35 cellular contexts compared by ENCODE assay signal in genomic region chr21:31425158-31425557, GRCh38.
DNase-seq lines count a peak whose midpoint lies in the region; ATAC-seq and TF ChIP-seq lines count a peak whose summit lies in the region.
"Had no signal": no experiment of that assay in that cellular context is flagged by ENCODE, and none has a peak within 500 bp of the region (broad histone marks: within the 10 kb centered on the region; RNA-seq: fewer than 3 reads in every experiment).

No MANE protein-coding gene starts in this region.

- H2AFZ ChIP-seq in MM.1S (ENCODE audit: low read length): no peak overlapping the region

- ATAC-seq in WTC11 (peak; percentile 76), HG03139 (IDR thresholded peaks at IDR 0.05; ENCODE audit: unreplicated experiment) (no peak)
- ATAC-seq: activated CD8-positive, alpha-beta memory T cell treated with anti-CD3 and anti-CD28 coated beads, Interleukin-2, amount 10 ng/mL, durations not matched to agents 7 days and 5 days; activated T-cell treated with anti-CD3 and anti-CD28 coated beads, Interleukin-2, amount 50 U/mL, for 4 hours; foreskin keratinocyte; GM12878; psoas muscle; stimulated activated effector memory CD8-positive, alpha-beta T cell treated with anti-CD3 and anti-CD28 coated beads, Interleukin-12 subunit alpha, Interleukin-12 subunit beta, amount 100 ng/mL, for 72 hours had no signal

- H3F3A ChIP-seq in MM.1S (ENCODE audit: insufficient read depth, low read length): peaks cover 15% of the 10 kb centered on the region

- no peak overlapping the region for H3K4me3 ChIP-seq in H7 (ENCODE audit: insufficient read depth, low read depth, low read length)
- H3K4me3 ChIP-seq in MM.1S (ENCODE audit: low read length): no peak overlapping the region
- H3K4me3 ChIP-seq: ascending aorta, esophagus squamous epithelium, GM12878, HAP-1, left lung, psoas muscle, tibial nerve had no signal

- H3K4me1 ChIP-seq in MM.1S (ENCODE audit: low read length): peaks cover 14% of the 10 kb centered on the region
- H3K4me1 ChIP-seq: ascending aorta, foreskin keratinocyte, HAP-1, left lung, psoas muscle, tibial nerve had no signal

- TF ChIP-seq CTCF in WTC11 (IDR thresholded peaks at IDR 0.05) (no peak), progenitor cell of endocrine pancreas (IDR thresholded peaks at IDR 0.05; ENCODE audit: unreplicated experiment) (no peak), endothelial cell (IDR thresholded peaks at IDR 0.05; ENCODE audit: unreplicated experiment) (no peak), MM.1S (IDR thresholded peaks at IDR 0.05; ENCODE audit: low read length) (no peak)

- DNase-seq in H7 (peak; percentile 50), WTC11 (ENCODE audit: low spot score) (peak; percentile 19), iPS-NIHi11 (ENCODE audit: low spot score) (peak; percentile 37), progenitor cell of endocrine pancreas (ENCODE audit: low spot score, unreplicated experiment) (peak; percentile 9), cerebellar cortex (ENCODE audit: low spot score) (no peak), endothelial cell (ENCODE audit: low spot score) (no peak), MM.1S (no peak)
- DNase-seq: ACHN; activated B cell treated with CpG ODN at 0.5 μM for 24 hours; activated CD4-positive, alpha-beta T cell treated with anti-CD3 and anti-CD28 coated beads, Interleukin-2, amount 10 ng/mL, durations not matched to agents 7 days and 5 days; activated CD8-positive, alpha-beta memory T cell treated with anti-CD3 and anti-CD28 coated beads, Interleukin-2, amount 10 ng/mL, durations not matched to agents 7 days and 5 days; activated T-cell treated with anti-CD3 and anti-CD28 coated beads, Interleukin-2, amount 50 U/mL, for 4 hours; CD8-positive, alpha-beta memory T cell; cortex of kidney; DMS 273 treated with DMSO at 0.1 percent for 48 hours; EL; esophagus squamous epithelium; foreskin keratinocyte; head of caudate nucleus; immature natural killer cell; Kasumi-1; left lung; NCI-H1694 treated with DMSO at 0.1 percent for 48 hours; NCI-H2171 treated with DMSO at 0.1 percent for 48 hours; NCI-H510A; nucleus accumbens; psoas muscle; T1000 had no signal

- H3K4me3 Mint-ChIP-seq in WTC11: no peak overlapping the region
- H3K4me3 Mint-ChIP-seq in progenitor cell of endocrine pancreas (ENCODE audit: low read depth): no peak overlapping the region
- H3K4me3 Mint-ChIP-seq in endothelial cell (ENCODE audit: unreplicated experiment): no peak overlapping the region
- H3K4me3 Mint-ChIP-seq: activated B cell treated with CpG ODN at 0.5 μM for 24 hours; activated CD4-positive, alpha-beta T cell treated with anti-CD3 and anti-CD28 coated beads, Interleukin-2, amount 10 ng/mL, durations not matched to agents 7 days and 5 days; activated CD8-positive, alpha-beta memory T cell treated with anti-CD3 and anti-CD28 coated beads, Interleukin-2, amount 10 ng/mL, durations not matched to agents 7 days and 5 days; activated T-cell treated with anti-CD3 and anti-CD28 coated beads, Interleukin-2, amount 50 U/mL, for 4 hours; B cell; CD8-positive, alpha-beta memory T cell; immature natural killer cell; stimulated activated effector memory CD8-positive, alpha-beta T cell treated with anti-CD3 and anti-CD28 coated beads, Interleukin-12 subunit alpha, Interleukin-12 subunit beta, amount 100 ng/mL, for 72 hours had no signal

- no peaks in the 10 kb centered on the region for H3K36me3 ChIP-seq in H7 (replicated peaks; ENCODE audit: control insufficient read depth, insufficient read depth, low read length)
- no peaks in the 10 kb centered on the region for H3K36me3 ChIP-seq in MM.1S (replicated peaks; ENCODE audit: insufficient read depth, low read length)
- H3K36me3 ChIP-seq: ascending aorta, esophagus squamous epithelium, HAP-1, left lung, tibial nerve had no signal

- no peaks in the 10 kb centered on the region for H3K9me2 ChIP-seq in MM.1S (replicated peaks; ENCODE audit: insufficient read depth, low read length)

- no peak overlapping the region for H3K27ac ChIP-seq in MM.1S (ENCODE audit: low read length)
- H3K27ac ChIP-seq: ascending aorta, esophagus squamous epithelium, foreskin keratinocyte, left lung, psoas muscle, tibial nerve had no signal

- H4K20me1 ChIP-seq in MM.1S (ENCODE audit: insufficient read depth, low read length): no peaks in the 10 kb centered on the region

- no peak overlapping the region for H3K9ac ChIP-seq in MM.1S (ENCODE audit: low read length)

- no peaks in the 10 kb centered on the region for H3K27me3 Mint-ChIP-seq in WTC11 (ENCODE audit: low read depth)
- no peaks in the 10 kb centered on the region for H3K27me3 Mint-ChIP-seq in progenitor cell of endocrine pancreas
- no peaks in the 10 kb centered on the region for H3K27me3 Mint-ChIP-seq in endothelial cell (ENCODE audit: unreplicated experiment)
- H3K27me3 Mint-ChIP-seq: activated B cell treated with CpG ODN at 0.5 μM for 24 hours; B cell; CD8-positive, alpha-beta memory T cell had no signal

- H3K4me1 Mint-ChIP-seq in WTC11: peaks cover 20% of the 10 kb centered on the region
- peaks cover 17% of the 10 kb centered on the region for H3K4me1 Mint-ChIP-seq in progenitor cell of endocrine pancreas (ENCODE audit: low read depth)
- H3K4me1 Mint-ChIP-seq in endothelial cell (ENCODE audit: unreplicated experiment): no peaks in the 10 kb centered on the region
- H3K4me1 Mint-ChIP-seq: activated B cell treated with CpG ODN at 0.5 μM for 24 hours had no signal

- no peaks in the 10 kb centered on the region for H3K9me3 ChIP-seq in MM.1S (replicated peaks; ENCODE audit: insufficient read depth, low read length)
- H3K9me3 ChIP-seq: ascending aorta, esophagus squamous epithelium, HAP-1, left lung, psoas muscle, tibial nerve had no signal

- H3K9me3 Mint-ChIP-seq in WTC11 (no peaks in the 10 kb centered on the region), progenitor cell of endocrine pancreas (ENCODE audit: low read depth) (no peaks in the 10 kb centered on the region), endothelial cell (ENCODE audit: unreplicated experiment) (no peaks in the 10 kb centered on the region)
- H3K9me3 Mint-ChIP-seq: activated B cell treated with CpG ODN at 0.5 μM for 24 hours; activated CD4-positive, alpha-beta T cell treated with anti-CD3 and anti-CD28 coated beads, Interleukin-2, amount 10 ng/mL, durations not matched to agents 7 days and 5 days; activated T-cell treated with anti-CD3 and anti-CD28 coated beads, Interleukin-2, amount 50 U/mL, for 4 hours; CD8-positive, alpha-beta memory T cell; immature natural killer cell; stimulated activated effector memory CD8-positive, alpha-beta T cell treated with anti-CD3 and anti-CD28 coated beads, Interleukin-12 subunit alpha, Interleukin-12 subunit beta, amount 100 ng/mL, for 72 hours had no signal

- H3K27ac Mint-ChIP-seq in WTC11 (no peak overlapping the region), progenitor cell of endocrine pancreas (no peak overlapping the region), endothelial cell (ENCODE audit: unreplicated experiment) (no peak overlapping the region)
- H3K27ac Mint-ChIP-seq: activated B cell treated with CpG ODN at 0.5 μM for 24 hours; activated CD4-positive, alpha-beta T cell treated with anti-CD3 and anti-CD28 coated beads, Interleukin-2, amount 10 ng/mL, durations not matched to agents 7 days and 5 days; activated CD8-positive, alpha-beta memory T cell treated with anti-CD3 and anti-CD28 coated beads, Interleukin-2, amount 10 ng/mL, durations not matched to agents 7 days and 5 days; B cell; immature natural killer cell; stimulated activated effector memory CD8-positive, alpha-beta T cell treated with anti-CD3 and anti-CD28 coated beads, Interleukin-12 subunit alpha, Interleukin-12 subunit beta, amount 100 ng/mL, for 72 hours had no signal

- CTCF ChIA-PET in WTC11 (lab: Charles Lee): interaction anchor here (0.6 kb wide), 1 partner anchor 46 kb away, joined by 3 read pairs; no protein-coding TSS in a partner anchor

- H3K4me2 ChIP-seq in MM.1S (ENCODE audit: low read depth, low read length): no peak overlapping the region

- H3K27me3 ChIP-seq in H7 (ENCODE audit: control insufficient read depth, insufficient read depth, low read length) (no peaks in the 10 kb centered on the region), MM.1S (replicated peaks; ENCODE audit: insufficient read depth, low read length) (no peaks in the 10 kb centered on the region)
- H3K27me3 ChIP-seq: ascending aorta, esophagus squamous epithelium, foreskin keratinocyte, left lung, tibial nerve had no signal

- POLR2A ChIA-PET in WTC11 (lab: Charles Lee): no interaction called here

- H3K36me3 Mint-ChIP-seq in WTC11: no peaks in the 10 kb centered on the region
- peaks cover 2% of the 10 kb centered on the region for H3K36me3 Mint-ChIP-seq in progenitor cell of endocrine pancreas (ENCODE audit: insufficient read depth)
- H3K36me3 Mint-ChIP-seq in endothelial cell (ENCODE audit: low read depth, unreplicated experiment): peaks cover 10% of the 10 kb centered on the region
- H3K36me3 Mint-ChIP-seq: activated CD8-positive, alpha-beta memory T cell treated with anti-CD3 and anti-CD28 coated beads, Interleukin-2, amount 10 ng/mL, durations not matched to agents 7 days and 5 days; CD8-positive, alpha-beta memory T cell; immature natural killer cell; stimulated activated effector memory CD8-positive, alpha-beta T cell treated with anti-CD3 and anti-CD28 coated beads, Interleukin-12 subunit alpha, Interleukin-12 subunit beta, amount 100 ng/mL, for 72 hours had no signal

- peaks cover 36% of the 10 kb centered on the region for H3K79me2 ChIP-seq in MM.1S (ENCODE audit: low read length)

Comparison
In these comparisons a context has a peak if more than half of its experiments do, and no peak if none do; other contexts are left out.
1. DNase-seq: peak in H7 (single experiment), WTC11 (single experiment), iPS-NIHi11 (single experiment) and progenitor cell of endocrine pancreas (single experiment); none in cerebellar cortex (single experiment), endothelial cell (single experiment) and MM.1S (single experiment).